25 cellular contexts compared by ENCODE assay signal in genomic region chr1:243725846-243726245, GRCh38.
"Had no signal": no experiment of that assay in that cellular context is flagged by ENCODE, and none has a peak within 500 bp of the region (broad histone marks: within the 10 kb centered on the region; RNA-seq: fewer than 3 reads in every experiment).

No MANE protein-coding gene starts in this region.

- H3K27me3 Mint-ChIP-seq: activated CD4-positive, alpha-beta T cell treated with anti-CD3 and anti-CD28 coated beads, Interleukin-2, amount 10 ng/mL, durations not matched to agents 7 days and 5 days; activated CD8-positive, alpha-beta T cell treated with anti-CD3 and anti-CD28 coated beads for 36 hours; activated T-helper 17 cell treated with anti-CD3 and anti-CD28 coated beads, Interleukin-2, amount 50 U/mL, for 72 hours; central memory CD8-positive, alpha-beta T cell; naive thymus-derived CD4-positive, alpha-beta T cell; T-helper 17 cell had no signal

- DNase-seq: activated CD4-positive, alpha-beta T cell treated with anti-CD3 and anti-CD28 coated beads for 1 hour; activated CD4-positive, alpha-beta T cell treated with anti-CD3 and anti-CD28 coated beads, Interleukin-2, amount 10 ng/mL, durations not matched to agents 7 days and 5 days; activated CD8-positive, alpha-beta T cell treated with anti-CD3 and anti-CD28 coated beads for 36 hours; activated gamma-delta T cell treated with Interleukin-2 at 50 U/mL for 16 hours; activated naive CD4-positive, alpha-beta T cell treated with anti-CD3 and anti-CD28 coated beads, Interleukin-2, amount 50 U/mL, for 16 hours; activated T-cell treated with anti-CD3 and anti-CD28 coated beads, Interleukin-2, amount 50 U/mL, for 4 hours; amniotic stem cell; colonic mucosa; dorsolateral prefrontal cortex; effector memory CD4-positive, alpha-beta T cell; gastrocnemius medialis; glutamatergic neuron; islet precursor cell; left ventricle myocardium superior; naive thymus-derived CD4-positive, alpha-beta T cell; occipital lobe; psoas muscle; spleen; stimulated activated CD4-positive, alpha-beta T cell treated with anti-CD3 and anti-CD28 coated beads, Interleukin-2, amount 100 ng/mL, for 48 hours; stimulated activated naive CD4-positive, alpha-beta T cell treated with Interleukin-2 at 50 U/mL for 16 hours; T-helper 17 cell had no signal

- H3K4me3 Mint-ChIP-seq: activated CD4-positive, alpha-beta T cell treated with anti-CD3 and anti-CD28 coated beads, Interleukin-2, amount 10 ng/mL, durations not matched to agents 7 days and 5 days; activated CD8-positive, alpha-beta T cell treated with anti-CD3 and anti-CD28 coated beads for 36 hours; activated T-cell treated with anti-CD3 and anti-CD28 coated beads, Interleukin-2, amount 50 U/mL, for 4 hours; activated T-helper 17 cell treated with anti-CD3 and anti-CD28 coated beads, Interleukin-2, amount 50 U/mL, for 72 hours; central memory CD8-positive, alpha-beta T cell; naive thymus-derived CD4-positive, alpha-beta T cell; neural progenitor cell; T-helper 17 cell; WTC11 had no signal

- H3K27ac Mint-ChIP-seq: activated CD4-positive, alpha-beta T cell treated with anti-CD3 and anti-CD28 coated beads, Interleukin-2, amount 10 ng/mL, durations not matched to agents 7 days and 5 days; activated CD8-positive, alpha-beta T cell treated with anti-CD3 and anti-CD28 coated beads for 36 hours; activated T-helper 17 cell treated with anti-CD3 and anti-CD28 coated beads, Interleukin-2, amount 50 U/mL, for 72 hours; neural progenitor cell had no signal

- H3K9me3 Mint-ChIP-seq: activated CD8-positive, alpha-beta T cell treated with anti-CD3 and anti-CD28 coated beads for 36 hours; activated T-cell treated with anti-CD3 and anti-CD28 coated beads, Interleukin-2, amount 50 U/mL, for 4 hours; activated T-helper 17 cell treated with anti-CD3 and anti-CD28 coated beads, Interleukin-2, amount 50 U/mL, for 72 hours; central memory CD8-positive, alpha-beta T cell; neural progenitor cell had no signal

- ATAC-seq: activated CD8-positive, alpha-beta T cell treated with anti-CD3 and anti-CD28 coated beads for 36 hours; activated T-cell treated with anti-CD3 and anti-CD28 coated beads, Interleukin-2, amount 50 U/mL, for 4 hours; activated T-helper 17 cell treated with anti-CD3 and anti-CD28 coated beads, Interleukin-2, amount 50 U/mL, for 72 hours; gastrocnemius medialis; left ventricle myocardium superior; naive thymus-derived CD4-positive, alpha-beta T cell; psoas muscle; T-helper 17 cell; WTC11 had no signal
